In the genomic region with DNA sequence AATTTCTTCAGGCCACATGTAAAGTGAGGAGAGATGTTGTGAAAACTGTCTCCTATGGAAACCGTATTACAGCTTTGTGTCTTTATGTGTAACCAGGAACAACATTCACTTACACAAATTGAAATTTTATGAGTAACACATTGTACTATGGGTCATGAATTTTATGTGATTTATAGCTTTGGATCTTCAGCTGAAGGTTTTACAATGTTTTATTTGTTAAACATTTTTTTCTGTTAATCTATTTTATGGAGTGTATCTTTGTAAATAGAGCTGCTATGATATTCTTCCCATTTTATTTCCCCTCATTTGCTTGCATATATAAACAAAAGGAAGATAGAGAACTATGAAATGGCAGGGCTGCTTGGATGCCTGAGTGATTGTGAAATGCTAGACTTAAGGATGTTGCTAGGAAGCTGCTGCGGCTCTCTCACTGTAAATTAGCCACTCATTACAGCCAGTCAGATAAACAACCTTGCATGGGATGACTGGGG, we compare ENCODE assay signal across 12 cellular contexts.
DNase-seq lines count a peak whose midpoint lies in the region; ATAC-seq and TF ChIP-seq lines count a peak whose summit lies in the region.
"Had no signal": no experiment of that assay in that cellular context is flagged by ENCODE, and none has a peak within 500 bp of the region (broad histone marks: within the 10 kb centered on the region; RNA-seq: fewer than 3 reads in every experiment).

No MANE protein-coding gene starts in this region.

- no peaks in the 10 kb centered on the region for H3K27me3 ChIP-seq in stomach
- no peaks in the 10 kb centered on the region for H3K27me3 ChIP-seq in MG63

- no peak for TF ChIP-seq POLR2A in stomach (IDR thresholded peaks at IDR 0.05)

- TF ChIP-seq CTCF in stomach (IDR thresholded peaks at IDR 0.05) (no peak), omental fat pad (IDR thresholded peaks at IDR 0.05) (no peak)

- no peak overlapping the region for H3K4me3 ChIP-seq in stomach
- no peak overlapping the region for H3K4me3 ChIP-seq in MG63

- H3K9me3 ChIP-seq in stomach (no peaks in the 10 kb centered on the region), MG63 (no peaks in the 10 kb centered on the region)

- no peaks in the 10 kb centered on the region for H3K36me3 ChIP-seq in stomach
- no peaks in the 10 kb centered on the region for H3K36me3 ChIP-seq in MG63

- no peak for ATAC-seq in GM19035 (IDR thresholded peaks at IDR 0.05; ENCODE audit: unreplicated experiment)
- ATAC-seq in omental fat pad (ENCODE audit: low FRiP score), result no peak
- ATAC-seq: activated naive CD4-positive, alpha-beta T cell treated with anti-CD3 and anti-CD28 coated beads, Interleukin-2, amount 50 U/mL, for 72 hours had no signal

- H3K27ac ChIP-seq in stomach, result no peak overlapping the region

- DNase-seq in NOMO-1 treated with DMSO at 0.1 percent for 48 hours (lab: John Stamatoyannopoulos, UW; ENCODE audit: unreplicated experiment) (peak; percentile 54), NOMO-1 treated with dmso at 0.1 percent for 144 hours (lab: John Stamatoyannopoulos, UW; ENCODE audit: unreplicated experiment) (no peak), NCI-H748 treated with DMSO at 0.1 percent for 48 hours (lab: John Stamatoyannopoulos, UW) (peak; percentile 94), fibroblast of peridontal ligament (ENCODE audit: extremely low read depth) (peak; percentile 6), stomach (no peak), MG63 (no peak), omental fat pad (ENCODE audit: low spot score) (no peak)
- DNase-seq: activated CD4-positive, alpha-beta T cell treated with anti-CD3 and anti-CD28 coated beads, Interleukin-2, amount 50 U/mL, for 48 hours; endodermal cell; SW 1271 had no signal

- intact Hi-C loops in stomach (cut with DNase I; ENCODE audit: low total_unique reads), result no loop called here

- 45 to 61% (median 46%) methylated on average over 2 of the region's 2 CpGs for WGBS in stomach, 5 donors

- H3K4me1 ChIP-seq in stomach, result no peaks in the 10 kb centered on the region

- TF ChIP-seq EP300 in stomach (IDR thresholded peaks at IDR 0.05), result no peak

Comparison
In these comparisons a context has a peak if more than half of its experiments do, and no peak if none do; other contexts are left out.
1. DNase-seq: peak in NOMO-1 treated with DMSO at 0.1 percent for 48 hours (single experiment), NCI-H748 treated with DMSO at 0.1 percent for 48 hours (single experiment) and fibroblast of peridontal ligament (single experiment); none in NOMO-1 treated with dmso at 0.1 percent for 144 hours (single experiment), stomach (single experiment), MG63 (single experiment) and omental fat pad (single experiment).